12 cellular contexts compared by ENCODE assay signal in genomic region chrX:45621356-45622041, GRCh38.
A peak's percentile ranks its signal among the peaks of the same experiment; 100 is the strongest.
DNase-seq lines count a peak whose midpoint lies in the region; ATAC-seq, FAIRE-seq and TF ChIP-seq lines count a peak whose summit lies in the region.
"Had no signal": no experiment of that assay in that cellular context is flagged by ENCODE, and none has a peak within 500 bp of the region (broad histone marks: within the 10 kb centered on the region; RNA-seq: fewer than 3 reads in every experiment).

No MANE protein-coding gene starts in this region.

- TF ChIP-seq CTCF in GM12878 (IDR thresholded peaks at IDR 0.05 in 2 of 3, conservative IDR thresholded peaks at IDR 0.05 in 1 of 3; ENCODE audit: control insufficient read depth in 2 of 3, extremely low read depth in 1 of 3, insufficient read depth in 1 of 3, low read depth in 3 of 3, low read length in 3 of 3): no peak

- H3K79me2 ChIP-seq in GM12878 (ENCODE audit: control insufficient read depth, insufficient read depth, low read length): no peaks in the 10 kb centered on the region

- SMC1A ChIA-PET in GM12878 (lab: Charles Lee; ENCODE audit: uncharacterized antibody, unreplicated experiment): no interaction called here

- FAIRE-seq in G401.6 (lab: Jason Lieb, UNC): peak; percentile 67
- no peak for FAIRE-seq in GM12878 (lab: Jason Lieb, UNC)

- H4K20me1 ChIP-seq in GM12878 (ENCODE audit: control insufficient read depth, insufficient read depth): no peaks in the 10 kb centered on the region

- no TSS peak for BruUV-seq in GM12878 (replicated peaks; lab: Mats Ljungman, UMichigan)

- no peak overlapping the region for H3K9ac ChIP-seq in GM12878 (ENCODE audit: control insufficient read depth, insufficient read depth, low read length)

- ATAC-seq in HG02852 (IDR thresholded peaks at IDR 0.05; ENCODE audit: unreplicated experiment): peak; percentile 72
- ATAC-seq in GM12878: peak; percentile 42; the same call in 2 of the 3 replicates
- no peak for ATAC-seq in HG02938 (IDR thresholded peaks at IDR 0.05; ENCODE audit: unreplicated experiment)
- no peak for ATAC-seq in GM19452 (IDR thresholded peaks at IDR 0.05; ENCODE audit: unreplicated experiment)
- ATAC-seq in HG03097 (IDR thresholded peaks at IDR 0.05; ENCODE audit: low FRiP score, unreplicated experiment): no peak
- ATAC-seq: Panc1 had no signal

- H3K36me3 ChIP-seq in GM12878 (ENCODE audit: control insufficient read depth in 2 of 2, insufficient read depth in 2 of 2, low read length in 1 of 2): no peaks in the 10 kb centered on the region
- H3K36me3 ChIP-seq: prostate gland, upper lobe of left lung had no signal

- 12% methylated on average over 7 of the region's 7 CpGs for WGBS in GM12878 (ENCODE audit: insufficient coverage, insufficient replicate concordance, low lambda C conversion rate, missing lambda C conversion rate)

- H3K4me3 ChIP-seq in GM12878: no peak overlapping the region
- H3K4me3 ChIP-seq: prostate gland, upper lobe of left lung had no signal

- H3K9me3 ChIP-seq in GM12878 (replicated peaks; ENCODE audit: control insufficient read depth, insufficient read depth, low read length): no peaks in the 10 kb centered on the region; the same call in 2 of the 3 replicates
- H3K9me3 ChIP-seq: prostate gland, upper lobe of left lung had no signal

- in situ Hi-C loops in GM12878 (cut with MboI): no loop called here

- no peak for TF ChIP-seq EP300 in GM12878 (IDR thresholded peaks at IDR 0.05; ENCODE audit: borderline replicate concordance in 1 of 2, control insufficient read depth in 1 of 2, low read depth in 2 of 2, low read length in 2 of 2)

- intact Hi-C loops in GM12878 (cut with micrococcal nuclease; ENCODE audit: unreplicated experiment): loop anchor here (5.0 kb wide), 1 partner anchor 131 kb away; no protein-coding TSS in a partner anchor

- H3K27ac ChIP-seq in GM12878 (ENCODE audit: control insufficient read depth, insufficient read depth): no peak overlapping the region
- H3K27ac ChIP-seq: prostate gland, upper lobe of left lung had no signal

- POLR2A ChIA-PET in GM12878 (lab: Charles Lee): no interaction called here

- no peak overlapping the region for H2AFZ ChIP-seq in GM12878 (ENCODE audit: control insufficient read depth, low read depth, low read length)

- RAD21 ChIA-PET in GM12878 (lab: Charles Lee; ENCODE audit: unreplicated experiment): no interaction called here

- DNase-seq in GM12878 (ENCODE audit: low read depth, low spot score): no peak
- peak; percentile 27 for DNase-seq in pulmonary artery endothelial cell (ENCODE audit: low read depth, low spot score)
- no peak for DNase-seq in DMS79 (lab: John Stamatoyannopoulos, UW)
- DNase-seq: MM.1S, upper lobe of left lung had no signal

- H3K4me1 ChIP-seq in GM12878 (ENCODE audit: control insufficient read depth, insufficient read depth, low read length): no peaks in the 10 kb centered on the region
- H3K4me1 ChIP-seq: prostate gland, upper lobe of left lung had no signal

- no peaks in the 10 kb centered on the region for H3K27me3 ChIP-seq in GM12878 (replicated peaks in 1 of 2; ENCODE audit: control insufficient read depth in 2 of 2, insufficient read depth in 2 of 2, low read length in 1 of 2)
- H3K27me3 ChIP-seq: upper lobe of left lung had no signal

- no peak for TF ChIP-seq RAD21 in GM12878 (IDR thresholded peaks at IDR 0.05; ENCODE audit: insufficient read depth, low read depth, low read length)

- CTCF ChIA-PET in GM12878 (lab: Yijun Ruan, JAX): no interaction called here

- no peak for TF ChIP-seq POLR2A in GM12878 (IDR thresholded peaks at IDR 0.05; ENCODE audit: low read depth, low read length)

- H3K4me2 ChIP-seq in GM12878 (ENCODE audit: control insufficient read depth, insufficient read depth): no peak overlapping the region

TF ChIP-seq in GM12878, 131 proteins besides CTCF, POLR2A, EP300 and RAD21 (continues in another document):
- TF ChIP-seq SUZ12 (IDR thresholded peaks at IDR 0.05; ENCODE audit: unreplicated experiment): no peak
- peak; percentile 79 for TF ChIP-seq JUNB (IDR thresholded peaks at IDR 0.05)
- TF ChIP-seq BCL11A (IDR thresholded peaks at IDR 0.05; ENCODE audit: low read depth, low read length): 0 out of 2 replicates have a peak, but pooled peaks have one; percentile 29
- TF ChIP-seq ZNF274 (IDR thresholded peaks at IDR 0.05; ENCODE audit: insufficient read depth, insufficient read length): no peak
- no peak for TF ChIP-seq SIX5 (IDR thresholded peaks at IDR 0.05; ENCODE audit: low read depth, low read length, severe bottlenecking)
- no peak for TF ChIP-seq CHD1 (IDR thresholded peaks at IDR 0.05; ENCODE audit: low read depth, low read length)
- TF ChIP-seq PML (IDR thresholded peaks at IDR 0.05; ENCODE audit: low read length): no peak
- TF ChIP-seq RAD51 (IDR thresholded peaks at IDR 0.05): no peak
- TF ChIP-seq ZZZ3 (IDR thresholded peaks at IDR 0.05; ENCODE audit: control insufficient read depth, insufficient read length, low read depth): no peak
- no peak for TF ChIP-seq ZNF217 (IDR thresholded peaks at IDR 0.05)
- TF ChIP-seq TCF12 (IDR thresholded peaks at IDR 0.05; ENCODE audit: low read depth, low read length): no peak
- peak; percentile 44; the same call in 1 of the 2 replicates for TF ChIP-seq GABPA (IDR thresholded peaks at IDR 0.05; ENCODE audit: low read depth)
- no peak for TF ChIP-seq IRF3 (IDR thresholded peaks at IDR 0.05)
- TF ChIP-seq SRF (IDR thresholded peaks at IDR 0.05; ENCODE audit: low read depth in 2 of 2, low read length in 2 of 2): 0 out of 4 replicates have a peak, but pooled peaks of 1 of the 2 experiments have one; percentile 33
- no peak for TF ChIP-seq SMC3 (IDR thresholded peaks at IDR 0.05; ENCODE audit: borderline replicate concordance, low read length)
- TF ChIP-seq, protein P1, sequence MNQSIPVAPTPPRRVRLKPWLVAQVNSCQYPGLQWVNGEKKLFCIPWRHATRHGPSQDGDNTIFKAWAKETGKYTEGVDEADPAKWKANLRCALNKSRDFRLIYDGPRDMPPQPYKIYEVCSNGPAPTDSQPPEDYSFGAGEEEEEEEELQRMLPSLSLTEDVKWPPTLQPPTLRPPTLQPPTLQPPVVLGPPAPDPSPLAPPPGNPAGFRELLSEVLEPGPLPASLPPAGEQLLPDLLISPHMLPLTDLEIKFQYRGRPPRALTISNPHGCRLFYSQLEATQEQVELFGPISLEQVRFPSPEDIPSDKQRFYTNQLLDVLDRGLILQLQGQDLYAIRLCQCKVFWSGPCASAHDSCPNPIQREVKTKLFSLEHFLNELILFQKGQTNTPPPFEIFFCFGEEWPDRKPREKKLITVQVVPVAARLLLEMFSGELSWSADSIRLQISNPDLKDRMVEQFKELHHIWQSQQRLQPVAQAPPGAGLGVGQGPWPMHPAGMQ (IDR thresholded peaks at IDR 0.05; ENCODE audit: borderline replicate concordance): no peak
- no peak for TF ChIP-seq SMAD1 (IDR thresholded peaks at IDR 0.05; ENCODE audit: low read depth, partially characterized antibody)
- 0 out of 2 replicates have a peak, but pooled peaks have one; percentile 29 for TF ChIP-seq IKZF1 (conservative IDR thresholded peaks at IDR 0.05)
- TF ChIP-seq NR2C2 (IDR thresholded peaks at IDR 0.05; ENCODE audit: borderline replicate concordance, control insufficient read depth, insufficient read length, low read depth): no peak
- TF ChIP-seq CHD4 (IDR thresholded peaks at IDR 0.05): no peak
- TF ChIP-seq, protein P2, sequence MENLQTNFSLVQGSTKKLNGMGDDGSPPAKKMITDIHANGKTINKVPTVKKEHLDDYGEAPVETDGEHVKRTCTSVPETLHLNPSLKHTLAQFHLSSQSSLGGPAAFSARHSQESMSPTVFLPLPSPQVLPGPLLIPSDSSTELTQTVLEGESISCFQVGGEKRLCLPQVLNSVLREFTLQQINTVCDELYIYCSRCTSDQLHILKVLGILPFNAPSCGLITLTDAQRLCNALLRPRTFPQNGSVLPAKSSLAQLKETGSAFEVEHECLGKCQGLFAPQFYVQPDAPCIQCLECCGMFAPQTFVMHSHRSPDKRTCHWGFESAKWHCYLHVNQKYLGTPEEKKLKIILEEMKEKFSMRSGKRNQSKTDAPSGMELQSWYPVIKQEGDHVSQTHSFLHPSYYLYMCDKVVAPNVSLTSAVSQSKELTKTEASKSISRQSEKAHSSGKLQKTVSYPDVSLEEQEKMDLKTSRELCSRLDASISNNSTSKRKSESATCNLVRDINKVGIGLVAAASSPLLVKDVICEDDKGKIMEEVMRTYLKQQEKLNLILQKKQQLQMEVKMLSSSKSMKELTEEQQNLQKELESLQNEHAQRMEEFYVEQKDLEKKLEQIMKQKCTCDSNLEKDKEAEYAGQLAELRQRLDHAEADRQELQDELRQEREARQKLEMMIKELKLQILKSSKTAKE (IDR thresholded peaks at IDR 0.05; ENCODE audit: low read depth, poor library complexity, severe bottlenecking): no peak
- no peak for TF ChIP-seq KAT2A (conservative IDR thresholded peaks at IDR 0.05; ENCODE audit: control insufficient read depth, low read depth, low read length)
- TF ChIP-seq ESRRA (IDR thresholded peaks at IDR 0.05; ENCODE audit: low read length): no peak
- no peak for TF ChIP-seq NFXL1 (IDR thresholded peaks at IDR 0.05; ENCODE audit: borderline replicate concordance)
- no peak for TF ChIP-seq CREB1 (IDR thresholded peaks at IDR 0.05; ENCODE audit: low read depth)
- TF ChIP-seq EED (IDR thresholded peaks at IDR 0.05; ENCODE audit: low read depth): no peak
- TF ChIP-seq RCOR1 (conservative IDR thresholded peaks at IDR 0.05; ENCODE audit: low read depth, low read length): no peak
- TF ChIP-seq SUPT20H (IDR thresholded peaks at IDR 0.05; ENCODE audit: borderline replicate concordance, control insufficient read depth, low read depth, low read length): no peak
- TF ChIP-seq NRF1 (conservative IDR thresholded peaks at IDR 0.05; ENCODE audit: low read depth, low read length): no peak
- TF ChIP-seq BHLHE40 (IDR thresholded peaks at IDR 0.05; ENCODE audit: borderline replicate concordance in 1 of 2, low read depth in 2 of 2, low read length in 1 of 2): no peak
- TF ChIP-seq NBN (IDR thresholded peaks at IDR 0.05): no peak
- peak; percentile 57; the same call in 1 of the 2 replicates for TF ChIP-seq FOXM1 (IDR thresholded peaks at IDR 0.05; ENCODE audit: low read depth, low read length)

Comparison
In these comparisons a context has a peak if more than half of its experiments do, and no peak if none do; other contexts are left out.
1. ATAC-seq: peak in HG02852 (single experiment) and GM12878 (single experiment); none in HG02938 (single experiment), GM19452 (single experiment) and HG03097 (single experiment).